ENCODE assay signal across 25 cellular contexts in the genomic region with DNA sequence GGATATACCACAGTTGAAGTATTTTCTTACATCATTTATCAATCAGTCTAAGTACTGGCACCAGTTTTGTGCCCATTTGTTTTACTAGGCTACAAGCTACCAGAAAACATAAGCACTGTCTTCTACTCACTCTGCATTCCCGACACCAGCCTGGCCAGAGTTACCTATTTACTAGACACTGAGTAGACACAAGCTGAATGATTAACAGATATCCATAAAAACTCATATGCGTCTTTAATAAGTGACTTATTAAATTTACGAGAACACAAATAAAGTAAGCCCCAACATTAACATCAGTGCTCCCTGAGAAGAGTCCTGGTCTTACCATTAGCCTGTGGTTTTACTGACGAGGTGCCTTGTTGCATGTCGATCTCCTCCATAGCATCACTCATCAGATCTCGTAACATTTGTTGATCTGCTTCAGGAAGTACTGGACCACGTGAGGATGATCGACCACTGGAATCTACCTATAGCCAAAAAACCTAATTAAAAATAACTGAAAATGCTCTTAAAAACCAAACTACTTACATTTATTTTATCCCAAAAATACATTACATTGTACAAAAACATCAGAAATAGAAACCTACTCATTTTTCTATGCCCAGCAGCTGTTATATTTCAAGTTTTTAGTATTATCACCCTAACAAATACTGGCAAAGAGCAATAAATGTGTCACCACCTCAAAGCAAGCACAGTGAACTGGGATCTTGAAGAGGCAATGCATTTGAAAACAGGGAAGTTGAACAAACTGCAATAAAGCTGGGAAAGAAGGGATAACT. TPM values are rescaled to one million over a fixed set of nuclear protein-coding genes. Genes with fewer than 3 reads are reported as not detected.
DNase-seq lines count a peak whose midpoint lies in the region; ATAC-seq, FAIRE-seq and TF ChIP-seq lines count a peak whose summit lies in the region.
"Had no signal": no experiment of that assay in that cellular context is flagged by ENCODE, and none has a peak within 500 bp of the region (broad histone marks: within the 10 kb centered on the region; RNA-seq: fewer than 3 reads in every experiment).

No MANE protein-coding gene starts in this region.

- no peaks in the 10 kb centered on the region for H3K27me3 ChIP-seq in Peyer's patch
- H3K27me3 ChIP-seq: BLaER1 treated with 17β-estradiol and CSF1 and Interleukin-3, amounts not matched to agents 10 nM and 100 nM; uterus had no signal

- H3K4me2 ChIP-seq in A549, result peak overlapping the region; percentile 78
- H3K4me2 ChIP-seq: BLaER1 treated with 17β-estradiol and CSF1 and Interleukin-3, amounts not matched to agents 10 nM and 100 nM had no signal

- WGBS in A549 (ENCODE audit: missing lambda C conversion rate), result 4% methylated on average over 8 of the region's 8 CpGs

- no peaks in the 10 kb centered on the region for H3K9me3 ChIP-seq in A549
- H3K9me3 ChIP-seq in Peyer's patch, result no peaks in the 10 kb centered on the region
- H3K9me3 ChIP-seq: BLaER1 treated with 17β-estradiol and CSF1 and Interleukin-3, amounts not matched to agents 10 nM and 100 nM; uterus had no signal

- TF ChIP-seq POLR2A in A549 (IDR thresholded peaks at IDR 0.05; ENCODE audit: low read length), result no peak
- peak in 1 of 2 donors; percentile 49 for TF ChIP-seq POLR2A in Peyer's patch (IDR thresholded peaks at IDR 0.05)
- TF ChIP-seq POLR2A in GM12891 (IDR thresholded peaks at IDR 0.05; ENCODE audit: low read depth, low read length), result no peak

- peak overlapping the region; percentile 60 to 74 for H3K27ac ChIP-seq in A549
- peak overlapping the region in 3 of 4 donors; percentile 21 to 79 (median 59) for H3K27ac ChIP-seq in Peyer's patch
- H3K27ac ChIP-seq: BLaER1 treated with 17β-estradiol and CSF1 and Interleukin-3, amounts not matched to agents 10 nM and 100 nM; uterus; WERI-Rb-1 had no signal

- no peak for TF ChIP-seq RAD21 in A549 (conservative IDR thresholded peaks at IDR 0.05 in 1 of 2, IDR thresholded peaks at IDR 0.05 in 1 of 2)

- TF ChIP-seq CTCF in A549 (IDR thresholded peaks at IDR 0.05) (no peak), Peyer's patch (IDR thresholded peaks at IDR 0.05) (peak in 1 of 6 experiments; percentile 12)

- CTCF ChIA-PET in A549 (lab: Yijun Ruan, JAX), result interaction anchor here (0.9 to 2.5 kb wide), 7 partner anchors 13 to 309 kb away, joined by 3 to 23 read pairs (median 3); no protein-coding TSS in a partner anchor

- peak; percentile 13 to 72 for DNase-seq in A549 (ENCODE audit: low read depth in 1 of 2, low spot score in 1 of 2)
- DNase-seq in Peyer's patch, result peak in 1 of 3 donors; percentile 58
- DNase-seq in mucosa of gallbladder (ENCODE audit: low spot score), result peak; percentile 54
- DNase-seq in SW 1271 (lab: John Stamatoyannopoulos, UW), result no peak
- DNase-seq in GM12891 (ENCODE audit: insufficient read length, low spot score), result no peak
- no peak for DNase-seq in NCI-H526 (lab: John Stamatoyannopoulos, UW)
- DNase-seq in stimulated activated CD4-positive, alpha-beta T cell treated with anti-CD3 and anti-CD28 coated beads, Interleukin-4, amount 100 ng/mL, for 24 hours, result no peak
- DNase-seq: activated CD4-positive, alpha-beta T cell treated with anti-CD3 and anti-CD28 coated beads, Interleukin-2, amount 50 U/mL, for 48 hours; activated naive CD4-positive, alpha-beta T cell; amniotic stem cell; DMS153; foreskin fibroblast; GF-D8; left cardiac atrium; NCI-H146; NCI-H69; stimulated activated CD4-positive, alpha-beta T cell treated with anti-CD3 and anti-CD28 coated beads, Interleukin-12 subunit alpha, Interleukin-12 subunit beta, amount 100 ng/mL, for 4 hours; stimulated activated CD8-positive, alpha-beta memory T cell treated with anti-CD3 and anti-CD28 coated beads, Interleukin-4, amount 100 ng/mL, for 48 hours; uterus had no signal

- peaks cover 0 to 62% (median 0%) of the 10 kb centered on the region in 3 donors for H3K36me3 ChIP-seq in Peyer's patch
- H3K36me3 ChIP-seq: uterus had no signal

- POLR2A ChIA-PET in A549 (lab: Yijun Ruan, JAX), result no interaction called here

- FAIRE-seq in A549 (lab: Jason Lieb, UNC) (peak; percentile 92), islet of Langerhans (lab: Jason Lieb, UNC) (peak; percentile 94), GM12891 (lab: Jason Lieb, UNC) (no peak)
- FAIRE-seq: K562 had no signal

- no peak for TF ChIP-seq EP300 in A549 (IDR thresholded peaks at IDR 0.05)

- H3K4me3 ChIP-seq in A549, result peak overlapping the region; percentile 19; the same call in 2 of the 3 replicates
- peak overlapping the region in 1 of 4 donors; percentile 12 for H3K4me3 ChIP-seq in Peyer's patch
- H3K4me3 ChIP-seq: BLaER1 treated with 17β-estradiol and CSF1 and Interleukin-3, amounts not matched to agents 10 nM and 100 nM; K562; uterus had no signal

- peak; percentile 77 to 87 for ATAC-seq in A549
- ATAC-seq: K562, left cardiac atrium had no signal

- H3K4me1 ChIP-seq in A549 (peaks cover 40% of the 10 kb centered on the region), Peyer's patch (peaks cover 0 to 11% (median 0%) of the 10 kb centered on the region in 4 donors)
- H3K4me1 ChIP-seq: uterus had no signal

TF ChIP-seq in A549, 52 proteins besides CTCF, POLR2A, EP300 and RAD21:
- TF ChIP-seq CHD2 (IDR thresholded peaks at IDR 0.05; ENCODE audit: low read length, partially characterized antibody) (no peak), USF2 (IDR thresholded peaks at IDR 0.05) (peak; percentile 58), CEBPB (IDR thresholded peaks at IDR 0.05) (no peak)

TF ChIP-seq in GM12891, 5 proteins besides CTCF, POLR2A, EP300 and RAD21:
- TF ChIP-seq SPI1 (IDR thresholded peaks at IDR 0.05; ENCODE audit: low read depth, low read length) (no peak), PAX5 (IDR thresholded peaks at IDR 0.05; ENCODE audit: insufficient read depth, low read length, severe bottlenecking) (no peak), POLR2AphosphoS5 (IDR thresholded peaks at IDR 0.05; ENCODE audit: low read depth, low read length) (no peak), POU2F2 (IDR thresholded peaks at IDR 0.05; ENCODE audit: low read depth, low read length) (no peak), TAF1 (IDR thresholded peaks at IDR 0.05; ENCODE audit: low read depth, low read length) (no peak)

RNA-seq across cellular contexts. Expression of gene BDKRB1, which starts 53.3 kb away (rescaled TPM):
- polyA plus RNA-seq in A549 (2011; rRNA removed) (3.3 and 3.5 TPM in 2 replicates), A549 (2017; fragmentation: RNase III; extraction: RNeasy Plus Mini Kit Qiagen cat#74134 plus additional on column Dnase treatment) (2.6 to 3.3 TPM (median 2.8 TPM) in 3 replicates)
- 1.4 and 2.8 TPM in 2 replicates for polyA plus RNA-seq in A549 (2012; cell fraction: cytosol; rRNA removed)
- polyA plus RNA-seq in A549 (2012; cell fraction: nucleus; rRNA removed), result 5.9 and 7.0 TPM in 2 replicates
- 1.7 and 2.5 TPM in 2 replicates for polyA minus RNA-seq in A549 (2011; rRNA and poly(A)+ RNA removed)
- total RNA-seq in Peyer's patch (1 to 10 TPM; 2.2 to 3.4 (median 2.8) TPM), mucosa of gallbladder (4.1 TPM)
- 0.35 TPM for polyA plus RNA-seq in GM12891 (2012; ENCODE audit: low read depth, missing spikeins)
- total RNA-seq: A673, OCI-LY7 had no signal

RNA-seq across cellular contexts. Expression of gene ATG2B, which starts 53.8 kb away (rescaled TPM):
- polyA plus RNA-seq in A549 (2011; rRNA removed) (17.0 and 19.6 TPM in 2 replicates), A549 (2017; fragmentation: RNase III; extraction: RNeasy Plus Mini Kit Qiagen cat#74134 plus additional on column Dnase treatment) (5.9 to 7.4 TPM (median 7.1 TPM) in 3 replicates)
- 3.2 and 3.7 TPM in 2 replicates for polyA plus RNA-seq in A549 (2012; cell fraction: cytosol; rRNA removed)
- polyA plus RNA-seq in A549 (2012; cell fraction: nucleus; rRNA removed), result 3.5 and 4.7 TPM in 2 replicates
- polyA minus RNA-seq in A549 (2011; rRNA and poly(A)+ RNA removed), result 21.4 and 25.9 TPM in 2 replicates
- total RNA-seq in Peyer's patch (10 to 100 TPM; 39.8 to 85.8 (median 47.4) TPM), mucosa of gallbladder (24.5 TPM)
- polyA plus RNA-seq in GM12891 (2012; ENCODE audit: low read depth, missing spikeins), result 3.5 TPM

RNA-seq across cellular contexts. Expression of gene GSKIP, which starts 54.0 kb away (rescaled TPM):
- polyA plus RNA-seq in A549 (2011; rRNA removed) (36.6 and 57.8 TPM in 2 replicates), A549 (2017; fragmentation: RNase III; extraction: RNeasy Plus Mini Kit Qiagen cat#74134 plus additional on column Dnase treatment) (25.9 to 31.8 TPM (median 30.9 TPM) in 3 replicates)
- 7.5 and 7.7 TPM in 2 replicates for polyA plus RNA-seq in A549 (2012; cell fraction: cytosol; rRNA removed)
- 1.9 and 3.6 TPM in 2 replicates for polyA plus RNA-seq in A549 (2012; cell fraction: nucleus; rRNA removed)
- polyA minus RNA-seq in A549 (2011; rRNA and poly(A)+ RNA removed), result 9.8 TPM in 2 replicates
- total RNA-seq in Peyer's patch (100 to 1,000 TPM in 1 of 4 donors, 10 to 100 TPM in 3; 56.8 to 140 (median 62.8) TPM), mucosa of gallbladder (22.7 TPM)
- polyA plus RNA-seq in GM12891 (2012; ENCODE audit: low read depth, missing spikeins), result 12.4 TPM

Comparison
In these comparisons a context has a peak if more than half of its experiments do, and no peak if none do; other contexts are left out.
1. DNase-seq: peak in A549 (2 of 2) and mucosa of gallbladder (single experiment); none in SW 1271 (0 of 2), GM12891 (single experiment), NCI-H526 (0 of 2) and stimulated activated CD4-positive, alpha-beta T cell treated with anti-CD3 and anti-CD28 coated beads, Interleukin-4, amount 100 ng/mL, for 24 hours (single experiment).